1 cellular context compared by ENCODE assay signal in genomic region chrX:53767544-53767943, GRCh38.
TF ChIP-seq lines count a peak whose summit lies in the region.

No MANE protein-coding gene starts in this region.

TF ChIP-seq in GM12878, 131 proteins besides CTCF, POLR2A, EP300 and RAD21 (continued from another document):
- TF ChIP-seq ZNF384 (IDR thresholded peaks at IDR 0.05; ENCODE audit: borderline replicate concordance, low read depth, low read length) = 0 out of 2 replicates have a peak, but pooled peaks have one; percentile 53
- TF ChIP-seq PKNOX1 (IDR thresholded peaks at IDR 0.05) = peak; percentile 91
